ENCODE assay signal across 33 cellular contexts in genomic region chr13:60372141-60372540, GRCh38.
"Had no signal": no experiment of that assay in that cellular context is flagged by ENCODE, and none has a peak within 500 bp of the region (broad histone marks: within the 10 kb centered on the region; RNA-seq: fewer than 3 reads in every experiment).

No MANE protein-coding gene starts in this region.

- H3K36me3 Mint-ChIP-seq: activated CD4-positive, alpha-beta memory T cell treated with anti-CD3 and anti-CD28 coated beads for 36 hours; activated CD8-positive, alpha-beta memory T cell treated with anti-CD3 and anti-CD28 coated beads, Interleukin-2, amount 10 ng/mL, durations not matched to agents 7 days and 5 days; activated naive CD8-positive, alpha-beta T cell had no signal

- H3K36me3 ChIP-seq: esophagus muscularis mucosa, gastrocnemius medialis, heart left ventricle, WERI-Rb-1 had no signal

- H3K27ac Mint-ChIP-seq: activated B cell treated with CpG ODN at 0.5 μM for 24 hours; activated CD4-positive, alpha-beta memory T cell treated with anti-CD3 and anti-CD28 coated beads for 36 hours; activated CD4-positive, alpha-beta T cell treated with anti-CD3 and anti-CD28 coated beads, Interleukin-2, amount 10 ng/mL, durations not matched to agents 24 days and 14 days; activated CD8-positive, alpha-beta memory T cell treated with anti-CD3 and anti-CD28 coated beads, Interleukin-2, amount 10 ng/mL, durations not matched to agents 7 days and 5 days; activated CD8-positive, alpha-beta T cell treated with anti-CD3 and anti-CD28 coated beads, Interleukin-2, amount 10 ng/mL, durations not matched to agents 7 days and 5 days; activated naive CD4-positive, alpha-beta T cell treated with anti-CD3 and anti-CD28 coated beads for 36 hours; activated naive CD8-positive, alpha-beta T cell; activated T-helper 1 cell treated with anti-CD3 and anti-CD28 coated beads, Interleukin-12 subunit alpha, Interleukin-12 subunit beta, Interleukin-2, Interleukin-4 antibody, amounts not matched to agents 30 ng/mL and 10 ng/mL and 1 ng/mL, durations not matched to agents 14 hours and 24 hours and 36 hours; activated T-helper 2 cell treated with anti-CD3 and anti-CD28 coated beads, Interferon-gamma antibody, Interleukin-2, Interleukin-4, amounts not matched to agents 10 μg/mL and 5 μg/mL and 100 μg/mL, durations not matched to agents 14 hours and 24 hours and 36 hours; effector memory CD8-positive, alpha-beta T cell; T-helper 17 cell; T-helper 2 cell treated with Interferon-gamma antibody and Interleukin-4, amounts not matched to agents 5 μg/mL and 100 μg/mL, for 36 hours had no signal

- H3K4me3 Mint-ChIP-seq: activated B cell treated with CpG ODN at 0.5 μM for 24 hours; activated CD4-positive, alpha-beta memory T cell treated with anti-CD3 and anti-CD28 coated beads for 36 hours; activated CD4-positive, alpha-beta T cell treated with anti-CD3 and anti-CD28 coated beads, Interleukin-2, amount 10 ng/mL, durations not matched to agents 24 days and 14 days; activated CD8-positive, alpha-beta memory T cell treated with anti-CD3 and anti-CD28 coated beads, Interleukin-2, amount 10 ng/mL, durations not matched to agents 7 days and 5 days; activated CD8-positive, alpha-beta T cell treated with anti-CD3 and anti-CD28 coated beads, Interleukin-2, amount 10 ng/mL, durations not matched to agents 7 days and 5 days; activated naive CD4-positive, alpha-beta T cell treated with anti-CD3 and anti-CD28 coated beads for 36 hours; activated naive CD8-positive, alpha-beta T cell; activated T-helper 1 cell treated with anti-CD3 and anti-CD28 coated beads, Interleukin-12 subunit alpha, Interleukin-12 subunit beta, Interleukin-2, Interleukin-4 antibody, amounts not matched to agents 30 ng/mL and 10 ng/mL and 1 ng/mL, durations not matched to agents 14 hours and 24 hours and 36 hours; effector memory CD8-positive, alpha-beta T cell; T-helper 17 cell; T-helper 2 cell treated with Interferon-gamma antibody and Interleukin-4, amounts not matched to agents 5 μg/mL and 100 μg/mL, for 36 hours had no signal

- H3K27me3 Mint-ChIP-seq: activated CD4-positive, alpha-beta memory T cell treated with anti-CD3 and anti-CD28 coated beads for 36 hours; activated CD4-positive, alpha-beta T cell treated with anti-CD3 and anti-CD28 coated beads, Interleukin-2, amount 10 ng/mL, durations not matched to agents 24 days and 14 days had no signal

- H3K27ac ChIP-seq: esophagus muscularis mucosa, foreskin keratinocyte, gastrocnemius medialis, heart left ventricle, WERI-Rb-1 had no signal

- H3K27me3 ChIP-seq: esophagus muscularis mucosa, foreskin keratinocyte, gastrocnemius medialis, heart left ventricle had no signal

- H3K4me1 Mint-ChIP-seq: activated B cell treated with CpG ODN at 0.5 μM for 24 hours; activated CD4-positive, alpha-beta T cell treated with anti-CD3 and anti-CD28 coated beads, Interleukin-2, amount 10 ng/mL, durations not matched to agents 24 days and 14 days; activated CD8-positive, alpha-beta memory T cell treated with anti-CD3 and anti-CD28 coated beads, Interleukin-2, amount 10 ng/mL, durations not matched to agents 7 days and 5 days had no signal

- FAIRE-seq: astrocyte, colon had no signal

- H3K4me1 ChIP-seq: esophagus muscularis mucosa, foreskin keratinocyte, gastrocnemius medialis, heart left ventricle had no signal

- H3K9me3 Mint-ChIP-seq: activated B cell treated with CpG ODN at 0.5 μM for 24 hours; activated CD4-positive, alpha-beta T cell treated with anti-CD3 and anti-CD28 coated beads, Interleukin-2, amount 10 ng/mL, durations not matched to agents 24 days and 14 days; activated T-helper 2 cell treated with anti-CD3 and anti-CD28 coated beads, Interferon-gamma antibody, Interleukin-2, Interleukin-4, amounts not matched to agents 10 μg/mL and 5 μg/mL and 100 μg/mL, durations not matched to agents 14 hours and 24 hours and 36 hours; effector memory CD8-positive, alpha-beta T cell had no signal

- DNase-seq: activated B cell treated with CpG ODN at 0.5 μM for 24 hours; activated CD4-positive, alpha-beta memory T cell treated with anti-CD3 and anti-CD28 coated beads for 36 hours; activated CD4-positive, alpha-beta T cell treated with anti-CD3 and anti-CD28 coated beads, Interleukin-2, amount 10 ng/mL, durations not matched to agents 24 days and 14 days; activated CD8-positive, alpha-beta memory T cell treated with anti-CD3 and anti-CD28 coated beads, Interleukin-2, amount 10 ng/mL, durations not matched to agents 7 days and 5 days; activated CD8-positive, alpha-beta memory T cell treated with anti-CD3 and anti-CD28 coated beads, Interleukin-2, amount 50 U/mL, for 4 hours; activated CD8-positive, alpha-beta T cell treated with anti-CD3 and anti-CD28 coated beads, Interleukin-2, amount 10 ng/mL, durations not matched to agents 7 days and 5 days; activated effector memory CD4-positive, alpha-beta T cell treated with anti-CD3 and anti-CD28 coated beads, Interleukin-2, amount 50 U/mL, for 16 hours; activated naive CD4-positive, alpha-beta T cell treated with anti-CD3 and anti-CD28 coated beads for 36 hours; activated T-cell treated with anti-CD3 and anti-CD28 coated beads, Interleukin-2, amount 50 U/mL, for 1 hour; activated T-cell treated with anti-CD3 and anti-CD28 coated beads, Interleukin-2, amount 50 U/mL, for 48 hours; amniotic stem cell; anterior cingulate cortex; cortex of kidney; dermis blood vessel endothelial cell; effector CD4-positive, alpha-beta T cell; effector memory CD8-positive, alpha-beta T cell; erythroblast; foreskin keratinocyte; gastrocnemius medialis; glutamatergic neuron; heart left ventricle; T-helper 1 cell; T-helper 17 cell; T1000; WERI-Rb-1 had no signal

- H3K9me3 ChIP-seq: esophagus muscularis mucosa, gastrocnemius medialis, heart left ventricle had no signal

- ATAC-seq: activated CD4-positive, CD25-positive, alpha-beta regulatory T cell treated with anti-CD3 and anti-CD28 coated beads, Interleukin-2, amount 50 U/mL, for 24 hours; activated CD8-positive, alpha-beta memory T cell treated with anti-CD3 and anti-CD28 coated beads, Interleukin-2, amount 10 ng/mL, durations not matched to agents 7 days and 5 days; activated CD8-positive, alpha-beta T cell treated with anti-CD3 and anti-CD28 coated beads, Interleukin-2, amount 10 ng/mL, durations not matched to agents 7 days and 5 days; effector memory CD8-positive, alpha-beta T cell; foreskin keratinocyte; gastrocnemius medialis; heart left ventricle; T-helper 17 cell had no signal

- H3K4me3 ChIP-seq: esophagus muscularis mucosa, gastrocnemius medialis, heart left ventricle had no signal
